In the genomic region with DNA sequence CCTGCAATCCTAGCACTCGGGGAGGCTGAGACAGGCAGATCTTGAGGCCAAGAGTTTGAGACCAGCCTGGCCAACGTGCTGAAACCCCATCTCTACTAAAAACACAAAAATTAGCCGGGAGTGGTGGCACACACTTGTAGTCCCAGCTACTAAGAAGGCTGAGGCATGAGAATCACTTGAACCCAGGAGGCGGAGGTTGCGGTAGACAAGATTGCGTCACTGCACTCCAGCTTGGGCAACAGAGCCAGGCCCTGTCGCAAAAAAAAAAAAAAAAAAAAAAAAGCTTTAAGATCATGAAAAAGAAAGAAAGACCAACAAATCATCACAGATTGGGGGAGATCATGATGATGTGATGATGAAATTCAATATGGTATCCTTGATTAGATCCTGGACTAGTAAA, we compare ENCODE assay signal across 1 cellular context.
TF ChIP-seq lines count a peak whose summit lies in the region.

No MANE protein-coding gene starts in this region.

TF ChIP-seq in HepG2, 621 proteins besides CTCF, POLR2A, EP300 and RAD21 (continued from another document):
- TF ChIP-seq, protein P1, sequence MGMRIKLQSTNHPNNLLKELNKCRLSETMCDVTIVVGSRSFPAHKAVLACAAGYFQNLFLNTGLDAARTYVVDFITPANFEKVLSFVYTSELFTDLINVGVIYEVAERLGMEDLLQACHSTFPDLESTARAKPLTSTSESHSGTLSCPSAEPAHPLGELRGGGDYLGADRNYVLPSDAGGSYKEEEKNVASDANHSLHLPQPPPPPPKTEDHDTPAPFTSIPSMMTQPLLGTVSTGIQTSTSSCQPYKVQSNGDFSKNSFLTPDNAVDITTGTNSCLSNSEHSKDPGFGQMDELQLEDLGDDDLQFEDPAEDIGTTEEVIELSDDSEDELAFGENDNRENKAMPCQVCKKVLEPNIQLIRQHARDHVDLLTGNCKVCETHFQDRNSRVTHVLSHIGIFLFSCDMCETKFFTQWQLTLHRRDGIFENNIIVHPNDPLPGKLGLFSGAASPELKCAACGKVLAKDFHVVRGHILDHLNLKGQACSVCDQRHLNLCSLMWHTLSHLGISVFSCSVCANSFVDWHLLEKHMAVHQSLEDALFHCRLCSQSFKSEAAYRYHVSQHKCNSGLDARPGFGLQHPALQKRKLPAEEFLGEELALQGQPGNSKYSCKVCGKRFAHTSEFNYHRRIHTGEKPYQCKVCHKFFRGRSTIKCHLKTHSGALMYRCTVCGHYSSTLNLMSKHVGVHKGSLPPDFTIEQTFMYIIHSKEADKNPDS (CRISPR knock-in tag; IDR thresholded peaks at IDR 0.05): no peak
TF ChIP-seq in HepG2: peak in this region for 3.
